8 cellular contexts compared by ENCODE assay signal in the genomic region with DNA sequence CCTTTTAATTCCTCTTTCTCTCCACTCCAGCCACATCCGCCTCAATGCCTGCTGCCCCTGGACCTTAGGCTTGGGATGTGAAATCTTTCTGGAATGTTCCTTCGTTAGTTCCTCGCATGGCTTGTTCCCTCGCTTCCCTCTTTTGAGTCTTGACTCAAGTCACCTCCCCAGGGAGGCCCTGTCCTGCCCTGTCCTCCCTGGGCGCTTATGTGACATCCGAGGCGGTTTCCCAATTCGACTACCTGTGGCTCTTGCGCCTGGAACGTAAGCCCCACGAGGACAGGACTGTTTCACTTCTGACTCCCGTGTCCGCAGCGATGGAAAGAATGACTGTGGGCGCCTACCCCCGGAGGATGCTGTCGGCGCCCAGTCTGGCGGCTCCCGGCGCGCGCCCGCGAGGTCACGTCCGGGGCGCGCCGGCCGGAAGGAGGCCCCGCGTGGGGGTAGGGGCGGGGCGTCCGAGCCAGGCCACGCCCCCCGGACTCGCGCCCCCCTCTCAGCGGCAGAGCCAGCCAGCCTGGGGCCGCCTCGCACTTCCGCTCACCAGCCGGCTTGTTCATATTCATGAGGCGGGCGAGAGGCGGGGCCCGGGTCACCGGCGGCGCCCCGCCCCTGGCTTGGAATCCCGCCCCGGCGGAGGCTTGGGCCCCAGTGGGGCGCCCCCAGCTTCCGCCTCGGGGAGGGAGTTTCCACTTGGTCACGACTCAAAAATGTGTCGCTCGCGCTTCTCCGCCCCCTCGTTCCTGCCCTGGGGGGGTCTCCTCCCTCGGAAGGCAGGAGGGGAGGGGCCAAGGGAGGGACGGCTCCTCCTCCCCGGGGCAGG. TPM values are rescaled to one million over a fixed set of nuclear protein-coding genes. Genes with fewer than 3 reads are reported as not detected.
DNase-seq lines count a peak whose midpoint lies in the region; ATAC-seq and TF ChIP-seq lines count a peak whose summit lies in the region.

No MANE protein-coding gene starts in this region.

- peak; percentile 84 for ATAC-seq in GM18873 (IDR thresholded peaks at IDR 0.05; ENCODE audit: low FRiP score, unreplicated experiment)
- ATAC-seq in HG03108 (IDR thresholded peaks at IDR 0.05; ENCODE audit: unreplicated experiment), result peak; percentile 86

- H3K27ac ChIP-seq in liver (ENCODE audit: low read depth in 1 of 2, low read length in 2 of 2), result peak overlapping the region; percentile 74 to 76

- H3K9ac ChIP-seq in liver (ENCODE audit: low read depth in 1 of 2, low read length in 2 of 2), result no peak overlapping the region

- peak; percentile 93 for DNase-seq in ACHN
- peak; percentile 65 to 82 for DNase-seq in NCI-H524 (lab: John Stamatoyannopoulos, UW)
- DNase-seq in activated CD4-positive, alpha-beta T cell treated with anti-CD3 and anti-CD28 coated beads, Interleukin-2, amount 10 ng/mL, durations not matched to agents 24 days and 14 days, result peak; percentile 99
- peak; percentile 96 for DNase-seq in stimulated activated CD4-positive, alpha-beta T cell treated with anti-CD3 and anti-CD28 coated beads, Interleukin-4, amount 100 ng/mL, for 1 hour

- no peak for TF ChIP-seq RAD21 in liver (IDR thresholded peaks at IDR 0.05)

- H3K27me3 ChIP-seq in liver (ENCODE audit: control insufficient read depth in 4 of 4, insufficient read depth in 4 of 4, low read length in 3 of 4), result no peaks in the 10 kb centered on the region

- H3K36me3 ChIP-seq in liver (ENCODE audit: control insufficient read depth in 4 of 4, insufficient read depth in 3 of 4, low read depth in 1 of 4, low read length in 3 of 4), result no peaks in the 10 kb centered on the region

- peaks cover 5% of the 10 kb centered on the region for H3K9me3 Mint-ChIP-seq in activated CD4-positive, alpha-beta T cell treated with anti-CD3 and anti-CD28 coated beads, Interleukin-2, amount 10 ng/mL, durations not matched to agents 24 days and 14 days
- H3K9me3 Mint-ChIP-seq in dendritic cell treated with granulocyte-macrophage colony-stimulating factor and Interleukin-4, amounts not matched to agents 40 ng/mL and 50 ng/mL, for 4 days, result no peaks in the 10 kb centered on the region

- H3K27me3 Mint-ChIP-seq in activated CD4-positive, alpha-beta T cell treated with anti-CD3 and anti-CD28 coated beads, Interleukin-2, amount 10 ng/mL, durations not matched to agents 24 days and 14 days, result peaks cover 2% of the 10 kb centered on the region
- peaks cover 12% of the 10 kb centered on the region for H3K27me3 Mint-ChIP-seq in dendritic cell treated with granulocyte-macrophage colony-stimulating factor and Interleukin-4, amounts not matched to agents 40 ng/mL and 50 ng/mL, for 4 days

- 6% methylated on average over 68 of the region's 68 CpGs for WGBS in liver

- peak overlapping the region; percentile 98 for H3K4me3 Mint-ChIP-seq in activated CD4-positive, alpha-beta T cell treated with anti-CD3 and anti-CD28 coated beads, Interleukin-2, amount 10 ng/mL, durations not matched to agents 24 days and 14 days
- H3K4me3 Mint-ChIP-seq in dendritic cell treated with granulocyte-macrophage colony-stimulating factor and Interleukin-4, amounts not matched to agents 40 ng/mL and 50 ng/mL, for 4 days, result peak overlapping the region; percentile 86

- no peaks in the 10 kb centered on the region for H3K9me3 ChIP-seq in liver (ENCODE audit: control insufficient read depth in 4 of 4, low read length in 3 of 4)

- H3K36me3 Mint-ChIP-seq in activated CD4-positive, alpha-beta T cell treated with anti-CD3 and anti-CD28 coated beads, Interleukin-2, amount 10 ng/mL, durations not matched to agents 24 days and 14 days (ENCODE audit: low read depth), result peaks cover 16% of the 10 kb centered on the region
- peaks cover 45% of the 10 kb centered on the region for H3K36me3 Mint-ChIP-seq in dendritic cell treated with granulocyte-macrophage colony-stimulating factor and Interleukin-4, amounts not matched to agents 40 ng/mL and 50 ng/mL, for 4 days (ENCODE audit: low read depth)

- H3K4me1 Mint-ChIP-seq in activated CD4-positive, alpha-beta T cell treated with anti-CD3 and anti-CD28 coated beads, Interleukin-2, amount 10 ng/mL, durations not matched to agents 24 days and 14 days, result peaks cover 26% of the 10 kb centered on the region
- peaks cover 47% of the 10 kb centered on the region for H3K4me1 Mint-ChIP-seq in dendritic cell treated with granulocyte-macrophage colony-stimulating factor and Interleukin-4, amounts not matched to agents 40 ng/mL and 50 ng/mL, for 4 days (ENCODE audit: low read depth)

- H3K4me1 ChIP-seq in liver (ENCODE audit: control insufficient read depth in 4 of 4, insufficient read depth in 4 of 4, low read length in 3 of 4), result peaks cover 2 to 12% (median 4%) of the 10 kb centered on the region in 4 donors

- H3K4me3 ChIP-seq in liver (ENCODE audit: low read depth in 1 of 3, low read length in 3 of 3), result peak overlapping the region; percentile 64 to 86 (median 66)

- no peak for TF ChIP-seq CTCF in liver (IDR thresholded peaks at IDR 0.05; ENCODE audit: low read depth, low read length, missing input control)

- in situ Hi-C loops in ACHN (cut with HindIII; ENCODE audit: low pct_ligation_motif_present, low pct_unique_long_range_greater_than_20kb, low sequenced_read_pairs), result no loop called here

- intact Hi-C loops in activated CD4-positive, alpha-beta T cell treated with anti-CD3 and anti-CD28 coated beads, Interleukin-2, amount 10 ng/mL, durations not matched to agents 24 days and 14 days (cut with micrococcal nuclease), result loop anchor here (1.0 to 2.0 kb wide), 4 partner anchors 21 to 53 kb away; a partner anchor contains a TSS
- intact Hi-C loops in dendritic cell treated with granulocyte-macrophage colony-stimulating factor and Interleukin-4, amounts not matched to agents 40 ng/mL and 50 ng/mL, for 4 days (cut with micrococcal nuclease), result loop anchor here (1.0 to 5.0 kb wide), 3 partner anchors 17 to 53 kb away; a partner anchor contains a TSS

- peak overlapping the region; percentile 98 for H3K27ac Mint-ChIP-seq in activated CD4-positive, alpha-beta T cell treated with anti-CD3 and anti-CD28 coated beads, Interleukin-2, amount 10 ng/mL, durations not matched to agents 24 days and 14 days
- peak overlapping the region; percentile 87 for H3K27ac Mint-ChIP-seq in dendritic cell treated with granulocyte-macrophage colony-stimulating factor and Interleukin-4, amounts not matched to agents 40 ng/mL and 50 ng/mL, for 4 days

TF ChIP-seq in liver, 16 proteins besides CTCF, POLR2A, EP300 and RAD21 (continues in another document):
- TF ChIP-seq, protein P1, sequence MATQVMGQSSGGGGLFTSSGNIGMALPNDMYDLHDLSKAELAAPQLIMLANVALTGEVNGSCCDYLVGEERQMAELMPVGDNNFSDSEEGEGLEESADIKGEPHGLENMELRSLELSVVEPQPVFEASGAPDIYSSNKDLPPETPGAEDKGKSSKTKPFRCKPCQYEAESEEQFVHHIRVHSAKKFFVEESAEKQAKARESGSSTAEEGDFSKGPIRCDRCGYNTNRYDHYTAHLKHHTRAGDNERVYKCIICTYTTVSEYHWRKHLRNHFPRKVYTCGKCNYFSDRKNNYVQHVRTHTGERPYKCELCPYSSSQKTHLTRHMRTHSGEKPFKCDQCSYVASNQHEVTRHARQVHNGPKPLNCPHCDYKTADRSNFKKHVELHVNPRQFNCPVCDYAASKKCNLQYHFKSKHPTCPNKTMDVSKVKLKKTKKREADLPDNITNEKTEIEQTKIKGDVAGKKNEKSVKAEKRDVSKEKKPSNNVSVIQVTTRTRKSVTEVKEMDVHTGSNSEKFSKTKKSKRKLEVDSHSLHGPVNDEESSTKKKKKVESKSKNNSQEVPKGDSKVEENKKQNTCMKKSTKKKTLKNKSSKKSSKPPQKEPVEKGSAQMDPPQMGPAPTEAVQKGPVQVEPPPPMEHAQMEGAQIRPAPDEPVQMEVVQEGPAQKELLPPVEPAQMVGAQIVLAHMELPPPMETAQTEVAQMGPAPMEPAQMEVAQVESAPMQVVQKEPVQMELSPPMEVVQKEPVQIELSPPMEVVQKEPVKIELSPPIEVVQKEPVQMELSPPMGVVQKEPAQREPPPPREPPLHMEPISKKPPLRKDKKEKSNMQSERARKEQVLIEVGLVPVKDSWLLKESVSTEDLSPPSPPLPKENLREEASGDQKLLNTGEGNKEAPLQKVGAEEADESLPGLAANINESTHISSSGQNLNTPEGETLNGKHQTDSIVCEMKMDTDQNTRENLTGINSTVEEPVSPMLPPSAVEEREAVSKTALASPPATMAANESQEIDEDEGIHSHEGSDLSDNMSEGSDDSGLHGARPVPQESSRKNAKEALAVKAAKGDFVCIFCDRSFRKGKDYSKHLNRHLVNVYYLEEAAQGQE (IDR thresholded peaks at IDR 0.05), result peak; percentile 10
- TF ChIP-seq YY1 (IDR thresholded peaks at IDR 0.05) (peak; percentile 54), JUND (IDR thresholded peaks at IDR 0.05) (peak; percentile 25 to 43), GABPA (IDR thresholded peaks at IDR 0.05 in 1 of 2, conservative IDR thresholded peaks at IDR 0.05 in 1 of 2) (peak; percentile 40 to 78), TAF1 (conservative IDR thresholded peaks at IDR 0.05) (no peak), EGR1 (IDR thresholded peaks at IDR 0.05; ENCODE audit: low read depth in 2 of 2) (peak; percentile 94 to 95), HNF4G (IDR thresholded peaks at IDR 0.05) (no peak), FOXA2 (IDR thresholded peaks at IDR 0.05) (no peak), SP1 (IDR thresholded peaks at IDR 0.05) (peak; percentile 69), HNF4A (conservative IDR thresholded peaks at IDR 0.05) (peak in 1 of 2 donors; percentile 15), FOXA1 (IDR thresholded peaks at IDR 0.05) (no peak), NR2F2 (IDR thresholded peaks at IDR 0.05) (no peak)
- TF ChIP-seq, protein P2, sequence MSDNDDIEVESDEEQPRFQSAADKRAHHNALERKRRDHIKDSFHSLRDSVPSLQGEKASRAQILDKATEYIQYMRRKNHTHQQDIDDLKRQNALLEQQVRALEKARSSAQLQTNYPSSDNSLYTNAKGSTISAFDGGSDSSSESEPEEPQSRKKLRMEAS (IDR thresholded peaks at IDR 0.05), result no peak

RNA-seq across cellular contexts. Expression of a gene that starts 8.4 kb away (rescaled TPM):
- total RNA-seq in activated CD4-positive, alpha-beta T cell treated with anti-CD3 and anti-CD28 coated beads, Interleukin-2, amount 10 ng/mL, durations not matched to agents 24 days and 14 days, result 1.0 and 1.4 TPM in 2 replicates
- 1 to 10 TPM; 1.0 to 1.2 TPM for total RNA-seq in liver
- 1 to 10 TPM in 1 of 2 donors, under 1 TPM in 1; 0.68 to 1.4 TPM for polyA plus RNA-seq in liver

RNA-seq across cellular contexts. Expression of a gene that starts 34.6 kb away (rescaled TPM):
- 46.1 and 53.4 TPM in 2 replicates for total RNA-seq in activated CD4-positive, alpha-beta T cell treated with anti-CD3 and anti-CD28 coated beads, Interleukin-2, amount 10 ng/mL, durations not matched to agents 24 days and 14 days
- 1 to 10 TPM; 2.8 to 3.8 TPM for total RNA-seq in liver
- 1 to 10 TPM; 1.5 to 3.5 TPM for polyA plus RNA-seq in liver

RNA-seq across cellular contexts. Expression of a gene that starts 43.7 kb away (rescaled TPM):
- 93.5 and 104 TPM in 2 replicates for total RNA-seq in activated CD4-positive, alpha-beta T cell treated with anti-CD3 and anti-CD28 coated beads, Interleukin-2, amount 10 ng/mL, durations not matched to agents 24 days and 14 days
- total RNA-seq in liver, result 10 to 100 TPM; 14.0 to 23.8 TPM
- polyA plus RNA-seq in liver, result 10 to 100 TPM; 35.3 to 70.5 TPM

Comparison
In these comparisons a context has a peak if more than half of its experiments do, and no peak if none do; other contexts are left out.
1. Peak in every context shown above with its lines: DNase-seq, ATAC-seq, H3K4me3 ChIP-seq and H3K27ac ChIP-seq.